Comparison of ENCODE assay signal across 10 cellular contexts in genomic region chr1:111736548-111737215, GRCh38. TPM values are rescaled to one million over a fixed set of nuclear protein-coding genes. Genes with fewer than 3 reads are reported as not detected.
DNase-seq lines count a peak whose midpoint lies in the region; ATAC-seq, FAIRE-seq and TF ChIP-seq lines count a peak whose summit lies in the region.
"Had no signal": no experiment of that assay in that cellular context is flagged by ENCODE, and none has a peak within 500 bp of the region (broad histone marks: within the 10 kb centered on the region; RNA-seq: fewer than 3 reads in every experiment).

No MANE protein-coding gene starts in this region.

- no TSS peak for BruUV-seq in HepG2 (replicated peaks; lab: Mats Ljungman, UMichigan)

- FAIRE-seq in HepG2 (lab: Jason Lieb, UNC) = no peak
- no peak for FAIRE-seq in GM12891 (lab: Jason Lieb, UNC)
- FAIRE-seq: islet of Langerhans had no signal

- CTCF ChIA-PET in HepG2 (lab: Yijun Ruan, JAX; ENCODE audit: low intra/inter-chr PET ratio, low total read pairs) = no interaction called here

- TF ChIP-seq POLR2A in HepG2 (IDR thresholded peaks at IDR 0.05; ENCODE audit: insufficient read depth in 1 of 2, low read depth in 2 of 2, low read length in 2 of 2) (no peak), right lobe of liver (IDR thresholded peaks at IDR 0.05) (no peak), GM12891 (IDR thresholded peaks at IDR 0.05; ENCODE audit: low read depth, low read length) (no peak)

- ATAC-seq in HepG2 (no peak), right lobe of liver (no peak), GM21825 (IDR thresholded peaks at IDR 0.05; ENCODE audit: unreplicated experiment) (no peak), HG03097 (IDR thresholded peaks at IDR 0.05; ENCODE audit: low FRiP score, unreplicated experiment) (no peak)

- peaks cover 18% of the 10 kb centered on the region for H3K79me2 ChIP-seq in HepG2 (ENCODE audit: insufficient read depth, low read length)

- WGBS in HepG2 (ENCODE audit: low lambda C conversion rate) = 89% methylated on average over 2 of the region's 4 CpGs
- WGBS in right lobe of liver (ENCODE audit: insufficient coverage, low coverage, low lambda C conversion rate, missing lambda C conversion rate) = 80% methylated on average over 3 of the region's 4 CpGs

- H3K9me3 ChIP-seq in HepG2 (ENCODE audit: low read length) (no peaks in the 10 kb centered on the region), right lobe of liver (no peaks in the 10 kb centered on the region)

- in situ Hi-C loops in HepG2 (cut with HindIII; ENCODE audit: extremely low pct_ligation_motif_present, low pct_unique_long_range_greater_than_20kb) = no loop called here

- H3K4me2 ChIP-seq in HepG2 (ENCODE audit: low read depth, low read length) = peak overlapping the region; percentile 5; the same call in 1 of the 2 replicates

- H3K4me3 ChIP-seq in HepG2 (replicated peaks in 1 of 3; ENCODE audit: insufficient read depth in 1 of 3, low read depth in 2 of 3, low read length in 3 of 3) (no peak overlapping the region), right lobe of liver (no peak overlapping the region), cardiac fibroblast (replicated peaks in 1 of 2; ENCODE audit: low read depth in 2 of 2, low read length in 2 of 2) (peak overlapping the region in 1 of 2 donors; percentile 76)

- H3K27me3 ChIP-seq in HepG2 (ENCODE audit: control insufficient read depth in 1 of 2, insufficient read depth in 2 of 2, low read length in 2 of 2) = peaks cover 0 to 5% of the 10 kb centered on the region in 2 experiments; a peak in 1 of 5 replicates
- peaks cover 0 to 3% of the 10 kb centered on the region in 2 donors for H3K27me3 ChIP-seq in right lobe of liver
- H3K27me3 ChIP-seq in layer of hippocampus (ENCODE audit: control insufficient read depth, insufficient read depth, low read length) = no peaks in the 10 kb centered on the region

- no peaks in the 10 kb centered on the region for H4K20me1 ChIP-seq in HepG2 (ENCODE audit: insufficient read depth, low read length)

- no peak for DNase-seq in HepG2 (ENCODE audit: low spot score)
- DNase-seq in right lobe of liver = no peak
- DNase-seq in cardiac fibroblast (ENCODE audit: low read depth in 2 of 2) = peak; percentile 58 to 74
- DNase-seq in T-helper 2 cell = no peak
- no peak for DNase-seq in GM12891 (ENCODE audit: insufficient read length, low spot score)
- DNase-seq: CD4-positive, CD25-positive, alpha-beta regulatory T cell had no signal

- H3K36me3 ChIP-seq in HepG2 (replicated peaks in 1 of 2; ENCODE audit: control insufficient read depth in 1 of 2, insufficient read depth in 2 of 2, low read length in 2 of 2) = no peaks in the 10 kb centered on the region
- H3K36me3 ChIP-seq in right lobe of liver = no peaks in the 10 kb centered on the region

- intact Hi-C loops in HepG2 (cut with micrococcal nuclease; ENCODE audit: unreplicated experiment) = no loop called here
- intact Hi-C loops in right lobe of liver (cut with DNase I) = no loop called here

- no peak for TF ChIP-seq RAD21 in HepG2 (CRISPR knock-in tag; IDR thresholded peaks at IDR 0.05)

- H2AFZ ChIP-seq in HepG2 (ENCODE audit: low read length) = no peak overlapping the region

- POLR2A ChIA-PET in HepG2 (lab: Yijun Ruan, JAX) = interaction anchor here (3.8 kb wide), 1 partner anchor 19 kb away, joined by 22 read pairs; the partner anchor contains the start of gene DDX20

- H3K4me1 ChIP-seq in HepG2 (ENCODE audit: insufficient read depth, low read length) = peaks cover 86% of the 10 kb centered on the region
- peaks cover 0 to 17% (median 0%) of the 10 kb centered on the region in 4 donors for H3K4me1 ChIP-seq in right lobe of liver

- no peak overlapping the region for H3K9ac ChIP-seq in HepG2 (ENCODE audit: insufficient read depth, low read depth, low read length)

- no peak overlapping the region for H3K27ac ChIP-seq in HepG2 (ENCODE audit: extremely low read length, insufficient read depth, low read length)
- H3K27ac ChIP-seq in right lobe of liver = no peak overlapping the region
- H3K27ac ChIP-seq in layer of hippocampus (ENCODE audit: low read depth, low read length) = peak overlapping the region; percentile 5

- TF ChIP-seq CTCF in HepG2 (CRISPR knock-in tag; IDR thresholded peaks at IDR 0.05) (no peak), right lobe of liver (IDR thresholded peaks at IDR 0.05) (no peak), cardiac fibroblast (IDR thresholded peaks at IDR 0.05; ENCODE audit: low read depth, low read length) (no peak)

- TF ChIP-seq EP300 in HepG2 (IDR thresholded peaks at IDR 0.05; ENCODE audit: low read depth in 2 of 2, low read length in 2 of 2) = no peak
- no peak for TF ChIP-seq EP300 in HepG2 (CRISPR knock-in tag; IDR thresholded peaks at IDR 0.05; ENCODE audit: borderline replicate concordance)

TF ChIP-seq in GM12891, 5 proteins besides CTCF, POLR2A, EP300 and RAD21:
- TF ChIP-seq PAX5 (IDR thresholded peaks at IDR 0.05; ENCODE audit: insufficient read depth, low read length, severe bottlenecking) (no peak), TAF1 (IDR thresholded peaks at IDR 0.05; ENCODE audit: low read depth, low read length) (no peak)
TF ChIP-seq in GM12891: peak in this region for 0.

RNA-seq across cellular contexts. Expression of gene INKA2, which starts 2.5 kb away (rescaled TPM):
- total RNA-seq in HepG2 (2016; rRNA removed; fragmentation: Illumina TruSeq; extraction: Trizol) (4.6 and 6.1 TPM in 2 replicates), right lobe of liver (1 to 10 TPM in 4 of 6 experiments, under 1 TPM in 2; 0.43 to 2.2 (median 1.4) TPM)
- 0.61 and 1.2 TPM in 2 replicates for total RNA-seq in HepG2 (2016; cell fraction: cytosol; rRNA removed; fragmentation: Illumina TruSeq; extraction: Trizol; ENCODE audit: low read depth)
- 4.0 and 4.3 TPM in 2 replicates for total RNA-seq in HepG2 (2016; cell fraction: insoluble cytoplasmic fraction; rRNA removed; fragmentation: Illumina TruSeq; extraction: Trizol)
- total RNA-seq in HepG2 (2016; cell fraction: membrane; rRNA removed; fragmentation: Illumina TruSeq; extraction: Trizol) = 2.5 and 2.9 TPM in 2 replicates
- total RNA-seq in HepG2 (2016; cell fraction: nucleus; rRNA removed; fragmentation: Illumina TruSeq; extraction: Trizol) = 4.0 and 4.7 TPM in 2 replicates
- 2.6 TPM in 2 replicates for polyA plus RNA-seq in HepG2 (2011; rRNA removed)
- 1.3 TPM in 2 replicates for polyA plus RNA-seq in HepG2 (2011; cell fraction: cytosol; rRNA removed)
- 2.5 and 3.6 TPM in 2 replicates for polyA plus RNA-seq in HepG2 (2011; cell fraction: nucleus; rRNA removed)
- 1.7 and 2.4 TPM in 2 replicates for polyA plus RNA-seq in HepG2 (2012)
- polyA plus RNA-seq in HepG2 (2016; cell fraction: cytosol; fragmentation: Illumina TruSeq; extraction: Trizol; ENCODE audit: low read depth) = 0.77 and 1.1 TPM in 2 replicates
- polyA plus RNA-seq in HepG2 (2016; cell fraction: insoluble cytoplasmic fraction; fragmentation: Illumina TruSeq; extraction: Trizol; ENCODE audit: low read depth) = 2.2 and 3.8 TPM in 2 replicates
- 1.9 and 2.0 TPM in 2 replicates for polyA plus RNA-seq in HepG2 (2016; cell fraction: membrane; fragmentation: Illumina TruSeq; extraction: Trizol; ENCODE audit: low read depth)
- 6.2 and 10.3 TPM in 2 replicates for polyA plus RNA-seq in HepG2 (2016; cell fraction: nucleus; fragmentation: Illumina TruSeq; extraction: Trizol; ENCODE audit: insufficient read depth, low read depth)
- polyA minus RNA-seq in HepG2 (2011; rRNA and poly(A)+ RNA removed; ENCODE audit: low replicate concordance) = 4.9 and 8.9 TPM in 2 replicates
- 1.6 TPM in 1 of 2 replicates, not detected in the other for polyA minus RNA-seq in HepG2 (2011; cell fraction: cytosol; rRNA and poly(A)+ RNA removed)
- polyA minus RNA-seq in HepG2 (2011; cell fraction: nucleus; rRNA and poly(A)+ RNA removed) = 6.2 and 9.3 TPM in 2 replicates
- 1.6 TPM for polyA plus RNA-seq in GM12891 (2012; ENCODE audit: low read depth, missing spikeins)
- total RNA-seq: CD4-positive, CD25-positive, alpha-beta regulatory T cell had no signal

RNA-seq across cellular contexts. Expression of gene DDX20, which starts 19.0 kb away (rescaled TPM):
- 14.3 and 20.0 TPM in 2 replicates for total RNA-seq in HepG2 (2016; rRNA removed; fragmentation: Illumina TruSeq; extraction: Trizol)
- 1.8 and 2.2 TPM in 2 replicates for total RNA-seq in HepG2 (2016; cell fraction: cytosol; rRNA removed; fragmentation: Illumina TruSeq; extraction: Trizol; ENCODE audit: low read depth)
- total RNA-seq in HepG2 (2016; cell fraction: insoluble cytoplasmic fraction; rRNA removed; fragmentation: Illumina TruSeq; extraction: Trizol) = 13.8 and 19.4 TPM in 2 replicates
- total RNA-seq in HepG2 (2016; cell fraction: membrane; rRNA removed; fragmentation: Illumina TruSeq; extraction: Trizol) = 5.0 and 6.5 TPM in 2 replicates
- 13.8 TPM in 2 replicates for total RNA-seq in HepG2 (2016; cell fraction: nucleus; rRNA removed; fragmentation: Illumina TruSeq; extraction: Trizol)
- polyA plus RNA-seq in HepG2 (2011; rRNA removed) = 3.2 and 4.0 TPM in 2 replicates
- polyA plus RNA-seq in HepG2 (2011; cell fraction: cytosol; rRNA removed) = 1.7 and 2.4 TPM in 2 replicates
- 4.0 and 5.2 TPM in 2 replicates for polyA plus RNA-seq in HepG2 (2011; cell fraction: nucleus; rRNA removed)
- polyA plus RNA-seq in HepG2 (2012) = 4.6 and 6.6 TPM in 2 replicates
- polyA plus RNA-seq in HepG2 (2016; cell fraction: cytosol; fragmentation: Illumina TruSeq; extraction: Trizol; ENCODE audit: low read depth) = 0.71 and 0.80 TPM in 2 replicates
- 13.4 and 14.2 TPM in 2 replicates for polyA plus RNA-seq in HepG2 (2016; cell fraction: insoluble cytoplasmic fraction; fragmentation: Illumina TruSeq; extraction: Trizol; ENCODE audit: low read depth)
- polyA plus RNA-seq in HepG2 (2016; cell fraction: membrane; fragmentation: Illumina TruSeq; extraction: Trizol; ENCODE audit: low read depth) = 1.7 and 2.0 TPM in 2 replicates
- polyA plus RNA-seq in HepG2 (2016; cell fraction: nucleus; fragmentation: Illumina TruSeq; extraction: Trizol; ENCODE audit: insufficient read depth, low read depth) = 14.9 and 15.2 TPM in 2 replicates
- 5.0 and 17.2 TPM in 2 replicates for polyA minus RNA-seq in HepG2 (2011; rRNA and poly(A)+ RNA removed; ENCODE audit: low replicate concordance)
- 4.1 and 4.2 TPM in 2 replicates for polyA minus RNA-seq in HepG2 (2011; cell fraction: cytosol; rRNA and poly(A)+ RNA removed)
- polyA minus RNA-seq in HepG2 (2011; cell fraction: nucleus; rRNA and poly(A)+ RNA removed) = 15.5 and 16.4 TPM in 2 replicates
- total RNA-seq in right lobe of liver = 10 to 100 TPM in 2 of 6 experiments, 1 to 10 TPM in 4; 3.9 to 11.6 (median 5.1) TPM
- 7.0 TPM for polyA plus RNA-seq in GM12891 (2012; ENCODE audit: low read depth, missing spikeins)

Comparison
In these comparisons a context has a peak if more than half of its experiments do, and no peak if none do; other contexts are left out.
1. DNase-seq: peak in cardiac fibroblast (2 of 2); none in HepG2 (single experiment), right lobe of liver (0 of 3), T-helper 2 cell (0 of 5) and GM12891 (single experiment).